1 cellular context compared by ENCODE assay signal in genomic region chr11:73875840-73876239, GRCh38.
TF ChIP-seq lines count a peak whose summit lies in the region.

No MANE protein-coding gene starts in this region.

TF ChIP-seq in IMR-90, 13 proteins besides CTCF, POLR2A, EP300 and RAD21 (continued from another document):
- no peak for TF ChIP-seq ELK1 (IDR thresholded peaks at IDR 0.05; ENCODE audit: borderline replicate concordance, low read depth, low read length)
- TF ChIP-seq MAFK (IDR thresholded peaks at IDR 0.05; ENCODE audit: low read depth, low read length): no peak
